Comparison of ENCODE assay signal across 1 cellular context in genomic region chr2:172452845-172453244, GRCh38.
TF ChIP-seq lines count a peak whose summit lies in the region.

No MANE protein-coding gene starts in this region.

TF ChIP-seq in GM23338, 12 proteins besides CTCF, POLR2A, EP300 and RAD21 (continued from another document):
- TF ChIP-seq, protein P1, sequence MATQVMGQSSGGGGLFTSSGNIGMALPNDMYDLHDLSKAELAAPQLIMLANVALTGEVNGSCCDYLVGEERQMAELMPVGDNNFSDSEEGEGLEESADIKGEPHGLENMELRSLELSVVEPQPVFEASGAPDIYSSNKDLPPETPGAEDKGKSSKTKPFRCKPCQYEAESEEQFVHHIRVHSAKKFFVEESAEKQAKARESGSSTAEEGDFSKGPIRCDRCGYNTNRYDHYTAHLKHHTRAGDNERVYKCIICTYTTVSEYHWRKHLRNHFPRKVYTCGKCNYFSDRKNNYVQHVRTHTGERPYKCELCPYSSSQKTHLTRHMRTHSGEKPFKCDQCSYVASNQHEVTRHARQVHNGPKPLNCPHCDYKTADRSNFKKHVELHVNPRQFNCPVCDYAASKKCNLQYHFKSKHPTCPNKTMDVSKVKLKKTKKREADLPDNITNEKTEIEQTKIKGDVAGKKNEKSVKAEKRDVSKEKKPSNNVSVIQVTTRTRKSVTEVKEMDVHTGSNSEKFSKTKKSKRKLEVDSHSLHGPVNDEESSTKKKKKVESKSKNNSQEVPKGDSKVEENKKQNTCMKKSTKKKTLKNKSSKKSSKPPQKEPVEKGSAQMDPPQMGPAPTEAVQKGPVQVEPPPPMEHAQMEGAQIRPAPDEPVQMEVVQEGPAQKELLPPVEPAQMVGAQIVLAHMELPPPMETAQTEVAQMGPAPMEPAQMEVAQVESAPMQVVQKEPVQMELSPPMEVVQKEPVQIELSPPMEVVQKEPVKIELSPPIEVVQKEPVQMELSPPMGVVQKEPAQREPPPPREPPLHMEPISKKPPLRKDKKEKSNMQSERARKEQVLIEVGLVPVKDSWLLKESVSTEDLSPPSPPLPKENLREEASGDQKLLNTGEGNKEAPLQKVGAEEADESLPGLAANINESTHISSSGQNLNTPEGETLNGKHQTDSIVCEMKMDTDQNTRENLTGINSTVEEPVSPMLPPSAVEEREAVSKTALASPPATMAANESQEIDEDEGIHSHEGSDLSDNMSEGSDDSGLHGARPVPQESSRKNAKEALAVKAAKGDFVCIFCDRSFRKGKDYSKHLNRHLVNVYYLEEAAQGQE (IDR thresholded peaks at IDR 0.05; ENCODE audit: unreplicated experiment) = no peak
- TF ChIP-seq, protein P2, sequence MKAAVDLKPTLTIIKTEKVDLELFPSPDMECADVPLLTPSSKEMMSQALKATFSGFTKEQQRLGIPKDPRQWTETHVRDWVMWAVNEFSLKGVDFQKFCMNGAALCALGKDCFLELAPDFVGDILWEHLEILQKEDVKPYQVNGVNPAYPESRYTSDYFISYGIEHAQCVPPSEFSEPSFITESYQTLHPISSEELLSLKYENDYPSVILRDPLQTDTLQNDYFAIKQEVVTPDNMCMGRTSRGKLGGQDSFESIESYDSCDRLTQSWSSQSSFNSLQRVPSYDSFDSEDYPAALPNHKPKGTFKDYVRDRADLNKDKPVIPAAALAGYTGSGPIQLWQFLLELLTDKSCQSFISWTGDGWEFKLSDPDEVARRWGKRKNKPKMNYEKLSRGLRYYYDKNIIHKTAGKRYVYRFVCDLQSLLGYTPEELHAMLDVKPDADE (IDR thresholded peaks at IDR 0.05) = no peak
- TF ChIP-seq ZNF331 (CRISPR knock-in tag; IDR thresholded peaks at IDR 0.05; ENCODE audit: low read depth) (no peak), ZNF114 (CRISPR knock-in tag; IDR thresholded peaks at IDR 0.05) (no peak), EZH2 (IDR thresholded peaks at IDR 0.05; ENCODE audit: low read depth, unreplicated experiment) (no peak)
